ENCODE assay signal across 8 cellular contexts in the genomic region with DNA sequence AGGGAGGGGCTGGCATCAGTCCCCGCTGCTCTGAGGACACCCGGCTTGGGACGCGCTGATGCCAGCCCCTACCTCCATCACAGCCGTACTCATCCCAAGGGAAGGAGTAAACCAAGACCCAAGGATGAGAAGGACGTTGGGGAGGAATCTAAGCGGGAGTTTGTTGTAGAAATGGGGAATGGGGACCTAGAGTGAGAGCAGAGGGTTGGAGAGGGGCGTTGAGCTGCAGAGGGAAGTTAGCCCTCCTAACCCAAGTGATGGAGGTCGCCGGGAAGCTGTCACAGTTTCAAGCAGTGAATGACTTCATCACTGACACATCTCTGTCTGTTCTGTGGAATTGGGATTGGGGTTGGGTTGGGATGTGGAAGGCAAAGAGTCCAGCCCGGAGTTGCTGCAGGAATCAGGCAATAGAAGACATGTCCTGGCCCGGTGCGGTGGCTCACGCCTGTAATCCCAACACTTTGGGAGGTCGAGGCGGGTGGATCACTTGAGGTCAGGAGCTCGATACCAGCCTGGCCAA. TPM values are rescaled to one million over a fixed set of nuclear protein-coding genes. Genes with fewer than 3 reads are reported as not detected.
A peak's percentile ranks its signal among the peaks of the same experiment; 100 is the strongest.
DNase-seq lines count a peak whose midpoint lies in the region; ATAC-seq, FAIRE-seq and TF ChIP-seq lines count a peak whose summit lies in the region.

No MANE protein-coding gene starts in this region.

- H3K4me1 ChIP-seq in HAP-1, result peaks cover 9% of the 10 kb centered on the region
- H3K4me1 ChIP-seq in right cardiac atrium (ENCODE audit: control insufficient read depth, insufficient read depth, low read length), result peaks cover 4% of the 10 kb centered on the region

- peaks cover 84% of the 10 kb centered on the region for H3K4me1 Mint-ChIP-seq in activated CD4-positive, alpha-beta memory T cell treated with anti-CD3 and anti-CD28 coated beads, Interleukin-2, amount 10 ng/mL, durations not matched to agents 7 days and 5 days

- no peaks in the 10 kb centered on the region for H3K36me3 ChIP-seq in HAP-1 (replicated peaks)

- CTCF ChIA-PET in activated CD4-positive, alpha-beta memory T cell treated with anti-CD3 and anti-CD28 coated beads, Interleukin-2, amount 10 ng/mL, durations not matched to agents 7 days and 5 days (lab: Charles Lee), result interaction anchor here (1.0 to 1.8 kb wide), 3 partner anchors 43 to 184 kb away, joined by 3 to 6 read pairs (median 3); partner anchors contain the start of gene PTBP3

- no peaks in the 10 kb centered on the region for H3K27me3 ChIP-seq in HAP-1 (ENCODE audit: low read depth)
- H3K27me3 ChIP-seq in right cardiac atrium (ENCODE audit: control insufficient read depth, insufficient read depth), result no peaks in the 10 kb centered on the region

- peaks cover 7% of the 10 kb centered on the region for H3K27me3 Mint-ChIP-seq in activated CD4-positive, alpha-beta memory T cell treated with anti-CD3 and anti-CD28 coated beads, Interleukin-2, amount 10 ng/mL, durations not matched to agents 7 days and 5 days

- H3K4me3 ChIP-seq in HAP-1, result peak overlapping the region; percentile 31
- H3K4me3 ChIP-seq in right cardiac atrium (ENCODE audit: low read length), result peak overlapping the region; percentile 86
- H3K4me3 ChIP-seq in skeletal muscle cell (ENCODE audit: low read depth, low read length), result peak overlapping the region; percentile 53

- TF ChIP-seq CTCF in omental fat pad (IDR thresholded peaks at IDR 0.05), result no peak

- no peak for FAIRE-seq in GM12892 (lab: Jason Lieb, UNC)

- peaks cover 6% of the 10 kb centered on the region for H3K9me3 Mint-ChIP-seq in activated CD4-positive, alpha-beta memory T cell treated with anti-CD3 and anti-CD28 coated beads, Interleukin-2, amount 10 ng/mL, durations not matched to agents 7 days and 5 days

- H3K27ac Mint-ChIP-seq in activated CD4-positive, alpha-beta memory T cell treated with anti-CD3 and anti-CD28 coated beads, Interleukin-2, amount 10 ng/mL, durations not matched to agents 7 days and 5 days, result peak overlapping the region; percentile 79

- DNase-seq in HAP-1 (ENCODE audit: low spot score in 2 of 2), result no peak
- no peak for DNase-seq in activated CD4-positive, alpha-beta memory T cell treated with anti-CD3 and anti-CD28 coated beads, Interleukin-2, amount 10 ng/mL, durations not matched to agents 7 days and 5 days
- DNase-seq in right cardiac atrium, result no peak
- no peak for DNase-seq in skeletal muscle cell (ENCODE audit: low read depth)
- DNase-seq in GM12892 (ENCODE audit: insufficient read length), result no peak
- DNase-seq in omental fat pad (ENCODE audit: low spot score), result no peak

- no peak for TF ChIP-seq POLR2A in GM12892 (IDR thresholded peaks at IDR 0.05; ENCODE audit: low read depth, low read length)

- peak in 1 of 2 donors; percentile 10 for ATAC-seq in right cardiac atrium
- no peak for ATAC-seq in omental fat pad (ENCODE audit: low FRiP score)
- ATAC-seq in HG02763 (IDR thresholded peaks at IDR 0.05; ENCODE audit: unreplicated experiment), result no peak
- ATAC-seq in GM18909 (IDR thresholded peaks at IDR 0.05; ENCODE audit: poor library complexity, unreplicated experiment), result no peak

- POLR2A ChIA-PET in activated CD4-positive, alpha-beta memory T cell treated with anti-CD3 and anti-CD28 coated beads, Interleukin-2, amount 10 ng/mL, durations not matched to agents 7 days and 5 days (lab: Charles Lee), result interaction anchor here (0.7 to 5.8 kb wide), 14 partner anchors 8 to 203 kb away, joined by 3 to 49 read pairs (median 5); partner anchors contain the start of genes HSDL2 and PTBP3

- H3K9me3 ChIP-seq in HAP-1 (no peaks in the 10 kb centered on the region), right cardiac atrium (ENCODE audit: control insufficient read depth, low read length) (no peaks in the 10 kb centered on the region)

- in situ Hi-C loops in HAP-1 (cut with MboI; ENCODE audit: low sequenced_read_pairs), result no loop called here

- H3K4me3 Mint-ChIP-seq in activated CD4-positive, alpha-beta memory T cell treated with anti-CD3 and anti-CD28 coated beads, Interleukin-2, amount 10 ng/mL, durations not matched to agents 7 days and 5 days, result peak overlapping the region; percentile 72

- peaks cover 25% of the 10 kb centered on the region for H3K36me3 Mint-ChIP-seq in activated CD4-positive, alpha-beta memory T cell treated with anti-CD3 and anti-CD28 coated beads, Interleukin-2, amount 10 ng/mL, durations not matched to agents 7 days and 5 days (ENCODE audit: low read depth)

- intact Hi-C loops in right cardiac atrium (cut with DNase I), result no loop called here

- no peak overlapping the region for H3K27ac ChIP-seq in right cardiac atrium (ENCODE audit: low read length)

- 64% methylated on average over 17 of the region's 17 CpGs for WGBS in right cardiac atrium

RNA-seq across cellular contexts. Expression of gene SUSD1, which starts 0.8 kb away (rescaled TPM):
- total RNA-seq in activated CD4-positive, alpha-beta memory T cell treated with anti-CD3 and anti-CD28 coated beads, Interleukin-2, amount 10 ng/mL, durations not matched to agents 7 days and 5 days, result 10 to 100 TPM; 18.4 TPM
- total RNA-seq in right cardiac atrium, result 10 to 100 TPM in 2 of 4 donors, 1 to 10 TPM in 2; 8.1 to 13.3 (median 10.0) TPM
- 4.5 TPM for polyA plus RNA-seq in right cardiac atrium
- polyA plus RNA-seq in GM12892 (2012; ENCODE audit: missing spikeins), result 4.8 TPM
- 10 to 100 TPM; 12.0 to 23.2 (median 15.4) TPM for total RNA-seq in omental fat pad

Comparison
In these comparisons a context has a peak if more than half of its experiments do, and no peak if none do; other contexts are left out.
1. H3K4me3 ChIP-seq: peak in every context shown above with its lines; median percentile 86 in right cardiac atrium; 53 in skeletal muscle cell; 31 in HAP-1.